33 cellular contexts compared by ENCODE assay signal in the genomic region with DNA sequence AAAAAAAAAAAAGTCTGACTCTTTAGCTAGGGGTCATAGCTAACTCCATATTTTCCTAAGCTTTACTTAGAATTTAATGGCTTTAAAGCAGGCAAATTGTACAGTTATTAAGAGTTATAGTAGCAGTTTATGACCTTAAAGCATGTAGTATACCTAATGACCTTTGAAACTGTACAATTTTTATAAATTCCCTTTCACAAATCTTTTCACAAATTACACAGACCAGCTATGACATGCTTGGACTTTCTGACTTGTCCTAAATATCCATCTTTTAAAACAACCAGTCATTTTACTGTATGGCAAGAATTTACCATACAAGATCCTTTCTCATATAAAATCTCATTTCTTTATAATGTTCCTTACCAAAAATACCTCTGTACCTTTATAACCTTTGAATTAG.
"Had no signal": no experiment of that assay in that cellular context is flagged by ENCODE, and none has a peak within 500 bp of the region (broad histone marks: within the 10 kb centered on the region; RNA-seq: fewer than 3 reads in every experiment).

No MANE protein-coding gene starts in this region.

- H3K36me3 ChIP-seq: adrenal gland, ascending aorta, brain microvascular endothelial cell, breast epithelium, cardiac muscle cell had no signal

- H3K27ac ChIP-seq: adrenal gland, ascending aorta, body of pancreas, brain microvascular endothelial cell, breast epithelium, cardiac muscle cell had no signal

- DNase-seq: activated effector memory CD4-positive, alpha-beta T cell treated with anti-CD3 and anti-CD28 coated beads, Interleukin-2, amount 50 U/mL, for 16 hours; activated effector memory CD4-positive, alpha-beta T cell treated with Interleukin-2 at 50 U/mL for 16 hours; activated gamma-delta T cell; activated gamma-delta T cell treated with Interleukin-2 at 50 U/mL for 16 hours; activated naive CD4-positive, alpha-beta T cell; activated naive CD4-positive, alpha-beta T cell treated with anti-CD3 and anti-CD28 coated beads for 36 hours; activated naive CD4-positive, alpha-beta T cell treated with anti-CD3 and anti-CD28 coated beads, Interleukin-2, amount 10 ng/mL, durations not matched to agents 7 days and 5 days; activated naive CD4-positive, alpha-beta T cell treated with anti-CD3 and anti-CD28 coated beads, Interleukin-2, amount 50 U/mL, for 16 hours; activated naive CD4-positive, alpha-beta T cell treated with Interleukin-2 at 50 U/mL for 16 hours; activated naive CD8-positive, alpha-beta T cell treated with anti-CD3 and anti-CD28 coated beads for 36 hours; activated naive CD8-positive, alpha-beta T cell treated with anti-CD3 and anti-CD28 coated beads, Interleukin-2, amount 10 ng/mL, durations not matched to agents 7 days and 5 days; activated naive CD8-positive, alpha-beta T cell treated with anti-CD3 and anti-CD28 coated beads, Interleukin-2, amount 50 U/mL, for 24 hours; activated T-cell treated with anti-CD3 and anti-CD28 coated beads, Interleukin-2, amount 50 U/mL, for 24 hours; activated T-cell treated with anti-CD3 and anti-CD28 coated beads, Interleukin-2, amount 50 U/mL, for 4 hours; activated T-cell treated with anti-CD3 and anti-CD28 coated beads, Interleukin-2, amount 50 U/mL, for 48 hours; activated T-cell treated with anti-CD3 and anti-CD28 coated beads, Interleukin-2, amount 50 U/mL, for 72 hours; amniotic stem cell; amygdala; anterior cingulate cortex; aorta; body of pancreas; brain microvascular endothelial cell; caudate nucleus; central memory CD4-positive, alpha-beta T cell; cerebellar nuclear complex had no signal

- FAIRE-seq: astrocyte, bronchial epithelial cell had no signal

- H3K9me3 ChIP-seq: adrenal gland, ascending aorta, body of pancreas had no signal

- H3K4me3 ChIP-seq: adrenal gland, ascending aorta, body of pancreas, breast epithelium, cardiac muscle cell had no signal

- H3K27me3 ChIP-seq: adrenal gland, ascending aorta, body of pancreas, brain microvascular endothelial cell, breast epithelium, cardiac muscle cell had no signal

- ATAC-seq: activated naive CD4-positive, alpha-beta T cell treated with anti-CD3 and anti-CD28 coated beads, Interleukin-2, amount 50 U/mL, for 72 hours; activated naive CD8-positive, alpha-beta T cell treated with anti-CD3 and anti-CD28 coated beads, Interleukin-2, amount 50 U/mL, for 24 hours; activated T-cell treated with anti-CD3 and anti-CD28 coated beads, Interleukin-2, amount 50 U/mL, for 4 hours; activated T-cell treated with anti-CD3 and anti-CD28 coated beads, Interleukin-2, amount 50 U/mL, for 72 hours; activated T-helper 17 cell treated with anti-CD3 and anti-CD28 coated beads, Interleukin-2, amount 50 U/mL, for 72 hours; body of pancreas had no signal

- H3K4me1 ChIP-seq: adrenal gland, ascending aorta, body of pancreas had no signal
